In genomic region chr6:47047479-47048411, GRCh38 we compare ENCODE assay signal across 9 cellular contexts. TPM values are rescaled to one million over a fixed set of nuclear protein-coding genes. Genes with fewer than 3 reads are reported as not detected.
DNase-seq lines count a peak whose midpoint lies in the region; ATAC-seq, FAIRE-seq and TF ChIP-seq lines count a peak whose summit lies in the region.
"Had no signal": no experiment of that assay in that cellular context is flagged by ENCODE, and none has a peak within 500 bp of the region (broad histone marks: within the 10 kb centered on the region; RNA-seq: fewer than 3 reads in every experiment).

No MANE protein-coding gene starts in this region.

- 10% methylated on average over 9 of the region's 9 CpGs for WGBS in A549 (ENCODE audit: missing lambda C conversion rate)
- WGBS in H1 (ENCODE audit: extremely low coverage in 1 of 2, insufficient coverage in 1 of 2, insufficient read length in 1 of 2, insufficient replicate concordance in 2 of 2, low coverage in 1 of 2, low lambda C conversion rate in 2 of 2, missing lambda C conversion rate in 1 of 2), 2 experiments, result 37% methylated on average over 9 of the region's 9 CpGs; no CpG with 5 or more reads in 1 of the 2 experiments
- 21 to 38% methylated on average over 7 to 9 of the region's 9 CpGs for WGBS in transverse colon (ENCODE audit: low coverage in 1 of 2), 2 donors

- no peak overlapping the region for H3K18ac ChIP-seq in H1 (ENCODE audit: extremely low read depth, low read length)

- H3K4me1 ChIP-seq in A549 (peaks cover 15% of the 10 kb centered on the region), HEK293 (ENCODE audit: control insufficient read depth, insufficient read depth, low read length) (peaks cover 3% of the 10 kb centered on the region; the same call in 1 of the 2 replicates), SJCRH30 (peaks cover 16% of the 10 kb centered on the region), H1 (replicated peaks in 1 of 4; ENCODE audit: control insufficient read depth in 3 of 4, insufficient read depth in 4 of 4, low read length in 3 of 4) (no peaks in the 10 kb centered on the region), transverse colon (peaks cover 0 to 15% (median 5%) of the 10 kb centered on the region in 4 donors)

- no peaks in the 10 kb centered on the region for H3K79me2 ChIP-seq in H1 (ENCODE audit: control insufficient read depth in 1 of 2, insufficient read depth in 2 of 2, low read length in 2 of 2)

- H3K4ac ChIP-seq in H1 (replicated peaks; ENCODE audit: insufficient read length, low read depth, low read length), result no peak overlapping the region

- no peak overlapping the region for H4K8ac ChIP-seq in H1 (ENCODE audit: extremely low read depth, insufficient read depth, low read length)

- H4K20me1 ChIP-seq in H1 (replicated peaks in 1 of 2; ENCODE audit: control insufficient read depth in 1 of 2, insufficient read depth in 2 of 2, low read length in 2 of 2), result no peaks in the 10 kb centered on the region

- H2BK15ac ChIP-seq in H1 (ENCODE audit: low read length), result no peak overlapping the region

- H3K9me3 ChIP-seq in A549 (0 out of 3 replicates have a peak, but pooled peaks cover 3% of the 10 kb centered on the region), HEK293 (ENCODE audit: control insufficient read depth, insufficient read depth, low read depth, low read length) (no peaks in the 10 kb centered on the region), SJCRH30 (replicated peaks) (no peaks in the 10 kb centered on the region), H1 (ENCODE audit: insufficient read depth in 2 of 2, low read depth in 1 of 2, low read length in 1 of 2) (no peaks in the 10 kb centered on the region), transverse colon (no peaks in the 10 kb centered on the region)

- no peak overlapping the region for H4K5ac ChIP-seq in H1 (ENCODE audit: insufficient read length, low read depth, low read length)

- POLR2A ChIA-PET in A549 (lab: Yijun Ruan, JAX), result no interaction called here
- POLR2A ChIA-PET in HEK293 (lab: Yijun Ruan, JAX), result interaction anchor here (0.8 kb wide), 1 partner anchor 13 kb away, joined by 6 read pairs; no protein-coding TSS in a partner anchor
- POLR2A ChIA-PET in H1 (lab: Charles Lee; ENCODE audit: partially characterized antibody), result no interaction called here

- no peak overlapping the region for H2BK120ac ChIP-seq in H1 (replicated peaks; ENCODE audit: low read depth, low read length)

- no peak overlapping the region for H3K14ac ChIP-seq in H1 (ENCODE audit: insufficient read length)

- no peak for TF ChIP-seq EP300 in A549 (IDR thresholded peaks at IDR 0.05)
- no peak for TF ChIP-seq EP300 in H1 (IDR thresholded peaks at IDR 0.05; ENCODE audit: borderline replicate concordance in 1 of 2, low read depth in 2 of 2, low read length in 2 of 2)
- TF ChIP-seq EP300 in transverse colon (IDR thresholded peaks at IDR 0.05; ENCODE audit: low read depth), result no peak

- no peaks in the 10 kb centered on the region for H3K79me1 ChIP-seq in H1 (ENCODE audit: low read depth, low read length)

- peak; percentile 76 for TF ChIP-seq CTCF in A549 (IDR thresholded peaks at IDR 0.05)
- TF ChIP-seq CTCF in HEK293 (tag by site-specific recombination; IDR thresholded peaks at IDR 0.05), result peak; percentile 85
- TF ChIP-seq CTCF in H1 (IDR thresholded peaks at IDR 0.05; ENCODE audit: control extremely low read depth in 1 of 3, insufficient read depth in 1 of 3, low read depth in 1 of 3, low read length in 3 of 3), result peak in 2 of 3 experiments; percentile 71 to 84; a peak in 3 of 4 replicates
- peak; percentile 62 to 80 (median 69) for TF ChIP-seq CTCF in transverse colon (IDR thresholded peaks at IDR 0.05)

- peak; percentile 96 for ATAC-seq in A549

- DNase-seq in A549 (ENCODE audit: low read depth in 1 of 2, low spot score in 1 of 2) (peak; percentile 17 to 83), GM04503 (ENCODE audit: low read depth) (peak; percentile 41), NCI-H1092 treated with DMSO at 0.1 percent for 48 hours (lab: John Stamatoyannopoulos, UW) (peak; percentile 61), SJCRH30 (peak; percentile 74 to 93), H1 (ENCODE audit: low read depth in 1 of 2, low spot score in 2 of 2) (peak; percentile 56 to 59), medulla oblongata (ENCODE audit: extremely low spot score) (peak; percentile 85), transverse colon (peak; percentile 52)

- no peak overlapping the region for H2BK12ac ChIP-seq in H1 (ENCODE audit: low read depth, low read length)

- peak overlapping the region; percentile 96 for H2AFZ ChIP-seq in H1 (ENCODE audit: low read length)

- no peak overlapping the region for H2AK5ac ChIP-seq in H1 (ENCODE audit: low read depth, low read length)

- H2BK20ac ChIP-seq in H1 (ENCODE audit: low read length), result no peak overlapping the region

- no peak overlapping the region for H3K9ac ChIP-seq in H1 (replicated peaks in 1 of 4; ENCODE audit: extremely low read depth in 1 of 4, low read depth in 3 of 4, low read length in 3 of 4)

- intact Hi-C loops in transverse colon (cut with DNase I; ENCODE audit: low total_unique reads), result no loop called here

- in situ Hi-C loops in transverse colon (cut with MboI; ENCODE audit: low pct_ligation_motif_present in 1 of 4, low pct_unique_long_range_greater_than_20kb in 1 of 4, low sequenced_read_pairs in 3 of 4), result loop anchor here in 1 of 4 donors (10.0 kb wide), 1 partner anchor 193 kb away; no protein-coding TSS in a partner anchor

- FAIRE-seq in A549 (lab: Jason Lieb, UNC) (no peak), H1 (lab: Jason Lieb, UNC) (peak; percentile 93)

- TF ChIP-seq POLR2A in A549 (IDR thresholded peaks at IDR 0.05; ENCODE audit: low read length) (no peak), H1 (IDR thresholded peaks at IDR 0.05; ENCODE audit: control extremely low read depth in 1 of 2, low read depth in 2 of 2, low read length in 2 of 2) (no peak), transverse colon (IDR thresholded peaks at IDR 0.05) (no peak)

- H3K56ac ChIP-seq in H1 (replicated peaks; ENCODE audit: insufficient read length, low read depth, low read length), result no peak overlapping the region

- no peaks in the 10 kb centered on the region for H3K23me2 ChIP-seq in H1 (ENCODE audit: low read depth, low read length)

- H2BK5ac ChIP-seq in H1 (ENCODE audit: low read depth, low read length), result no peak overlapping the region

- no peak overlapping the region for H4K91ac ChIP-seq in H1 (replicated peaks; ENCODE audit: insufficient read length, low read length)

- H3K27me3 ChIP-seq in SJCRH30, result no peaks in the 10 kb centered on the region
- no peaks in the 10 kb centered on the region for H3K27me3 ChIP-seq in H1 (replicated peaks in 1 of 4; ENCODE audit: control insufficient read depth in 3 of 4, extremely low read depth in 1 of 4, insufficient read depth in 3 of 4, low read length in 3 of 4)
- no peaks in the 10 kb centered on the region for H3K27me3 ChIP-seq in transverse colon

- no peak overlapping the region for H3K4me3 ChIP-seq in A549
- no peak overlapping the region for H3K4me3 ChIP-seq in HEK293 (ENCODE audit: low read depth, low read length)
- no peak overlapping the region for H3K4me3 ChIP-seq in SJCRH30
- H3K4me3 ChIP-seq in H1 (ENCODE audit: extremely low read depth in 1 of 4, insufficient read depth in 2 of 4, low read depth in 3 of 4, low read length in 4 of 4), result no peak overlapping the region
- no peak overlapping the region for H3K4me3 ChIP-seq in transverse colon

- H3K23ac ChIP-seq in H1 (ENCODE audit: insufficient read length), result no peak overlapping the region

- H3K27ac ChIP-seq in A549, result peak overlapping the region; percentile 45 to 51; a peak in 4 of 6 replicates
- no peak overlapping the region for H3K27ac ChIP-seq in HEK293 (ENCODE audit: extremely low read depth, low read depth, low read length)
- peak overlapping the region; percentile 87 for H3K27ac ChIP-seq in SJCRH30
- H3K27ac ChIP-seq in H1 (ENCODE audit: low read depth, low read length), result no peak overlapping the region
- H3K27ac ChIP-seq in transverse colon, result peak overlapping the region in 1 of 4 donors; percentile 35

- TF ChIP-seq RAD21 in A549 (conservative IDR thresholded peaks at IDR 0.05 in 1 of 2, IDR thresholded peaks at IDR 0.05 in 1 of 2), result peak; percentile 82 to 85
- TF ChIP-seq RAD21 in H1 (IDR thresholded peaks at IDR 0.05 in 1 of 2, conservative IDR thresholded peaks at IDR 0.05 in 1 of 2; ENCODE audit: low read depth in 2 of 2, low read length in 2 of 2), result peak; percentile 91 to 92

- CTCF ChIA-PET in A549 (lab: Yijun Ruan, JAX) (interaction anchor here (0.6 to 3.8 kb wide), 19 partner anchors 12 to 416 kb away, joined by 3 to 37 read pairs (median 4); no protein-coding TSS in a partner anchor), HEK293 (lab: Yijun Ruan, JAX) (interaction anchor here (0.6 to 3.8 kb wide), 46 partner anchors 9 to 686 kb away, joined by 3 to 60 read pairs (median 4); no protein-coding TSS in a partner anchor), H1 (lab: Charles Lee; ENCODE audit: partially characterized antibody) (interaction anchor here (0.5 to 3.7 kb wide), 22 partner anchors 10 to 972 kb away, joined by 3 to 23 read pairs (median 5); no protein-coding TSS in a partner anchor)

- H3K36me3 ChIP-seq in HEK293 (ENCODE audit: control insufficient read depth in 2 of 2, insufficient read depth in 1 of 2, low read length in 2 of 2), result no peaks in the 10 kb centered on the region
- H3K36me3 ChIP-seq in SJCRH30, result no peaks in the 10 kb centered on the region
- no peaks in the 10 kb centered on the region for H3K36me3 ChIP-seq in H1 (ENCODE audit: control insufficient read depth in 2 of 4, insufficient read depth in 4 of 4, low read length in 3 of 4)
- H3K36me3 ChIP-seq in transverse colon, result no peaks in the 10 kb centered on the region

- H3K4me2 ChIP-seq in A549, result peak overlapping the region; percentile 67; the same call in 2 of the 3 replicates
- H3K4me2 ChIP-seq in H1 (ENCODE audit: insufficient read depth in 1 of 2, low read depth in 2 of 2, low read length in 2 of 2), result no peak overlapping the region

TF ChIP-seq in A549, 52 proteins besides CTCF, POLR2A, EP300 and RAD21 (continues in another document):
- TF ChIP-seq RFX5 (IDR thresholded peaks at IDR 0.05), result no peak

RNA-seq across cellular contexts. Expression of gene ADGRF1, which starts 5.6 kb away (rescaled TPM):
- polyA plus RNA-seq in A549 (2011; rRNA removed) (0.01 TPM in 1 of 2 replicates, not detected in the other), A549 (2017; fragmentation: RNase III; extraction: RNeasy Plus Mini Kit Qiagen cat#74134 plus additional on column Dnase treatment) (not detected in 3 replicates), H1 (2011; rRNA removed) (not detected in 2 replicates)
- polyA plus RNA-seq in A549 (2012; cell fraction: cytosol; rRNA removed), result not detected in 2 replicates
- polyA plus RNA-seq in A549 (2012; cell fraction: nucleus; rRNA removed), result not detected in 2 replicates
- not detected in 2 replicates for polyA minus RNA-seq in A549 (2011; rRNA and poly(A)+ RNA removed)
- not detected in 2 replicates for total RNA-seq in SJCRH30 (2014; rRNA removed; shearing (Covaris generic))
- not detected in 2 replicates for total RNA-seq in H1 (2021; fragmentation: NEBNext Ultra II Directional; extraction: Animal tissue kit (Norgen Biotek cat#: 25700))
- polyA plus RNA-seq in H1 (2011; cell fraction: cytosol; rRNA removed), result not detected
- not detected for polyA plus RNA-seq in H1 (2011; cell fraction: nucleus; rRNA removed)
- polyA plus RNA-seq in H1 (2012, experiment 1 of 2), result not detected in 4 replicates
- polyA plus RNA-seq in H1 (2012, experiment 2 of 2), result not detected
- not detected for polyA plus RNA-seq in H1 (2013, experiment 1 of 2)
- not detected for polyA plus RNA-seq in H1 (2013, experiment 2 of 2)
- polyA minus RNA-seq in H1 (2011; rRNA and poly(A)+ RNA removed), result 0.06 TPM in 1 of 2 replicates, not detected in the other
- polyA minus RNA-seq in H1 (2011; cell fraction: cytosol; rRNA and poly(A)+ RNA removed), result not detected
- not detected for polyA minus RNA-seq in H1 (2011; cell fraction: nucleus; rRNA and poly(A)+ RNA removed)
- 1 to 10 TPM in 1 of 4 donors, under 1 TPM in 1, not detected in 2; 0.64 to 1.2 TPM for total RNA-seq in transverse colon
- polyA plus RNA-seq: immature natural killer cell had no signal

Comparison
In these comparisons a context has a peak if more than half of its experiments do, and no peak if none do; other contexts are left out.
1. H3K27ac ChIP-seq: peak in A549 (2 of 2) and SJCRH30 (single experiment); none in HEK293 (single experiment) and H1 (single experiment).
2. Peak in every context shown above with its lines, with median percentiles within 50 percentile points of each other: DNase-seq and CTCF ChIP-seq.